Comparison of ENCODE assay signal across 29 cellular contexts in genomic region chrX:119465555-119465954, GRCh38.
"Had no signal": no experiment of that assay in that cellular context is flagged by ENCODE, and none has a peak within 500 bp of the region (broad histone marks: within the 10 kb centered on the region; RNA-seq: fewer than 3 reads in every experiment).

No MANE protein-coding gene starts in this region.

- H3K27ac ChIP-seq: colonic mucosa, coronary artery, dorsolateral prefrontal cortex, epithelial cell of prostate, esophagus muscularis mucosa, esophagus squamous epithelium, foreskin keratinocyte, gastrocnemius medialis, gastroesophageal sphincter, heart left ventricle, heart right ventricle had no signal

- H3K27me3 ChIP-seq: colonic mucosa, esophagus muscularis mucosa, esophagus squamous epithelium, foreskin keratinocyte, gastrocnemius medialis, gastroesophageal sphincter, heart left ventricle, heart right ventricle had no signal

- H3K9me3 ChIP-seq: colonic mucosa, esophagus muscularis mucosa, esophagus squamous epithelium, gastrocnemius medialis, gastroesophageal sphincter, heart left ventricle, heart right ventricle had no signal

- H3K36me3 ChIP-seq: colonic mucosa had no signal

- H3K4me1 ChIP-seq: colonic mucosa, foreskin keratinocyte had no signal

- FAIRE-seq: colon, endometrium, endothelial cell of umbilical vein, frontal cortex had no signal

- H3K4me1 Mint-ChIP-seq: endodermal cell had no signal

- H3K27ac Mint-ChIP-seq: dendritic cell treated with granulocyte-macrophage colony-stimulating factor and Interleukin-4, amounts not matched to agents 40 ng/mL and 50 ng/mL, for 4 days; effector memory CD8-positive, alpha-beta T cell; endodermal cell had no signal

- H3K9me3 Mint-ChIP-seq: dendritic cell treated with granulocyte-macrophage colony-stimulating factor and Interleukin-4, amounts not matched to agents 40 ng/mL and 50 ng/mL, for 4 days; effector memory CD8-positive, alpha-beta T cell had no signal

- ATAC-seq: effector memory CD8-positive, alpha-beta T cell; esophagus mucosa; foreskin keratinocyte; gastrocnemius medialis; gastroesophageal sphincter; heart left ventricle; heart right ventricle had no signal

- DNase-seq: colonic mucosa; cortex of kidney; dermis blood vessel endothelial cell; dorsolateral prefrontal cortex; effector CD4-positive, alpha-beta T cell; effector CD8-positive, alpha-beta T cell; effector memory CD4-positive, alpha-beta T cell; effector memory CD8-positive, alpha-beta T cell; erythroblast; esophagus squamous epithelium; foreskin fibroblast; foreskin keratinocyte; foreskin melanocyte; gastrocnemius medialis; glutamatergic neuron; head of caudate nucleus; heart left ventricle; heart right ventricle had no signal

- H3K4me3 Mint-ChIP-seq: dendritic cell treated with granulocyte-macrophage colony-stimulating factor and Interleukin-4, amounts not matched to agents 40 ng/mL and 50 ng/mL, for 4 days; effector memory CD8-positive, alpha-beta T cell; endodermal cell had no signal

- H3K27me3 Mint-ChIP-seq: dendritic cell treated with granulocyte-macrophage colony-stimulating factor and Interleukin-4, amounts not matched to agents 40 ng/mL and 50 ng/mL, for 4 days; effector memory CD8-positive, alpha-beta T cell had no signal

- H3K4me3 ChIP-seq: colonic mucosa, coronary artery, dorsolateral prefrontal cortex, esophagus muscularis mucosa, esophagus squamous epithelium, gastrocnemius medialis, gastroesophageal sphincter, heart left ventricle, heart right ventricle had no signal
